Comparison of ENCODE assay signal across 8 cellular contexts in the genomic region with DNA sequence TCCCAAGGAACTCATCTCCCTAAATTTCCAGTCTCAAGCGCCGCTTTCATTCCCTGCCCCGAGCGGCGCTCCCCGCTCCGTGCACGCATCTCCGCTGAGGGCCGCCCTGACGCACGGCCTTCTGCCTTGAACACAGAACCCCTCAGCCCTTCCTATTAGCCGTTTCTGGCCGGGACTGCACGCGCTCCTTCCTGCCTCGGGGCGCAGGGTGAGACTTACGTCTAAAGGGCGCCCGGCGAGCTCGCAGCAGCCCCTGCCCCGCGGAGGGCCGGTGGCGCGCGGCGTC. TPM values are rescaled to one million over a fixed set of nuclear protein-coding genes. Genes with fewer than 3 reads are reported as not detected.
A peak's percentile ranks its signal among the peaks of the same experiment; 100 is the strongest.
DNase-seq lines count a peak whose midpoint lies in the region; ATAC-seq, FAIRE-seq and TF ChIP-seq lines count a peak whose summit lies in the region.

No MANE protein-coding gene starts in this region.

- H3K36me3 ChIP-seq in BLaER1 treated with 17β-estradiol and CSF1 and Interleukin-3, amounts not matched to agents 10 nM and 100 nM, result peaks cover 25 to 69% (median 44%) of the 10 kb centered on the region in 11 experiments
- H3K36me3 ChIP-seq in suprapubic skin, result peaks cover 17% of the 10 kb centered on the region

- peaks cover 25 to 40% (median 35%) of the 10 kb centered on the region in 11 experiments for H4K20me1 ChIP-seq in BLaER1 treated with 17β-estradiol and CSF1 and Interleukin-3, amounts not matched to agents 10 nM and 100 nM

- peaks cover 24 to 49% (median 39%) of the 10 kb centered on the region in 10 experiments for H3K4me1 ChIP-seq in BLaER1 treated with 17β-estradiol and CSF1 and Interleukin-3, amounts not matched to agents 10 nM and 100 nM
- peaks cover 42% of the 10 kb centered on the region for H3K4me1 ChIP-seq in suprapubic skin

- peaks cover 45% of the 10 kb centered on the region for H3K4me1 Mint-ChIP-seq in mesothelial cell of epicardium

- FAIRE-seq in RCC 7860 (lab: Jason Lieb, UNC), result no peak

- peak overlapping the region; percentile 73 to 98 (median 95) for H3K4me3 ChIP-seq in BLaER1 treated with 17β-estradiol and CSF1 and Interleukin-3, amounts not matched to agents 10 nM and 100 nM
- peak overlapping the region; percentile 97 for H3K4me3 ChIP-seq in suprapubic skin

- H3K27me3 Mint-ChIP-seq in mesothelial cell of epicardium (ENCODE audit: low read depth), result no peaks in the 10 kb centered on the region

- peak overlapping the region; percentile 95 to 100 (median 99) for H3K27ac ChIP-seq in BLaER1 treated with 17β-estradiol and CSF1 and Interleukin-3, amounts not matched to agents 10 nM and 100 nM
- peak overlapping the region; percentile 97 for H3K27ac ChIP-seq in suprapubic skin

- no peak for TF ChIP-seq POLR2A in suprapubic skin (IDR thresholded peaks at IDR 0.05)

- no peaks in the 10 kb centered on the region for H3K27me3 ChIP-seq in BLaER1 treated with 17β-estradiol and CSF1 and Interleukin-3, amounts not matched to agents 10 nM and 100 nM
- H3K27me3 ChIP-seq in suprapubic skin, result no peaks in the 10 kb centered on the region

- TF ChIP-seq EP300 in suprapubic skin (IDR thresholded peaks at IDR 0.05), result no peak

- no peaks in the 10 kb centered on the region for H3K9me3 Mint-ChIP-seq in mesothelial cell of epicardium

- H3K4me2 ChIP-seq in BLaER1 treated with 17β-estradiol and CSF1 and Interleukin-3, amounts not matched to agents 10 nM and 100 nM, result peak overlapping the region; percentile 71 to 95 (median 84)

- H3K36me3 Mint-ChIP-seq in mesothelial cell of epicardium, result peaks cover 15% of the 10 kb centered on the region

- peak overlapping the region; percentile 95 for H3K27ac Mint-ChIP-seq in mesothelial cell of epicardium

- ATAC-seq in GM18909 (IDR thresholded peaks at IDR 0.05; ENCODE audit: poor library complexity, unreplicated experiment) (peak; percentile 49), HG03103 (IDR thresholded peaks at IDR 0.05; ENCODE audit: low read depth, unreplicated experiment) (peak; percentile 31)

- H3K4me3 Mint-ChIP-seq in mesothelial cell of epicardium, result peak overlapping the region; percentile 100

- peak overlapping the region; percentile 92 to 100 (median 99) for H3K9ac ChIP-seq in BLaER1 treated with 17β-estradiol and CSF1 and Interleukin-3, amounts not matched to agents 10 nM and 100 nM

- peak; percentile 16 for DNase-seq in RCC 7860 (ENCODE audit: low spot score)
- DNase-seq in dedifferentiated amniotic fluid mesenchymal stem cell (ENCODE audit: extremely low spot score), result peak; percentile 25
- no peak for DNase-seq in mesothelial cell of epicardium (ENCODE audit: low spot score in 2 of 2, unreplicated experiment in 2 of 2)
- peak in 1 of 2 donors; percentile 83 for DNase-seq in suprapubic skin (ENCODE audit: low spot score in 2 of 2)
- no peak for DNase-seq in OCI-M2 (lab: John Stamatoyannopoulos, UW; ENCODE audit: unreplicated experiment)

- TF ChIP-seq CTCF in mesothelial cell of epicardium (IDR thresholded peaks at IDR 0.05; ENCODE audit: unreplicated experiment), result no peak
- no peak for TF ChIP-seq CTCF in suprapubic skin (IDR thresholded peaks at IDR 0.05)

- 0% methylated on average over 11 of the region's 30 CpGs for WGBS in suprapubic skin

- H3K9me3 ChIP-seq in BLaER1 treated with 17β-estradiol and CSF1 and Interleukin-3, amounts not matched to agents 10 nM and 100 nM (replicated peaks in 1 of 11), result peaks cover 0 to 7% (median 2%) of the 10 kb centered on the region in 11 experiments; a peak in 5 of 22 replicates
- no peaks in the 10 kb centered on the region for H3K9me3 ChIP-seq in suprapubic skin

RNA-seq across cellular contexts. Expression of a gene that starts 0.8 kb away (rescaled TPM):
- total RNA-seq in mesothelial cell of epicardium (133 to 141 TPM (median 139 TPM) in 3 replicates), suprapubic skin (100 to 1,000 TPM in 3 of 4 donors, 10 to 100 TPM in 1; 91.6 to 164 (median 107) TPM)

Comparison
In these comparisons a context has a peak if more than half of its experiments do, and no peak if none do; other contexts are left out.
1. DNase-seq: peak in RCC 7860 (single experiment) and dedifferentiated amniotic fluid mesenchymal stem cell (single experiment); none in mesothelial cell of epicardium (0 of 2) and OCI-M2 (single experiment).